ENCODE assay signal across 30 cellular contexts in the genomic region with DNA sequence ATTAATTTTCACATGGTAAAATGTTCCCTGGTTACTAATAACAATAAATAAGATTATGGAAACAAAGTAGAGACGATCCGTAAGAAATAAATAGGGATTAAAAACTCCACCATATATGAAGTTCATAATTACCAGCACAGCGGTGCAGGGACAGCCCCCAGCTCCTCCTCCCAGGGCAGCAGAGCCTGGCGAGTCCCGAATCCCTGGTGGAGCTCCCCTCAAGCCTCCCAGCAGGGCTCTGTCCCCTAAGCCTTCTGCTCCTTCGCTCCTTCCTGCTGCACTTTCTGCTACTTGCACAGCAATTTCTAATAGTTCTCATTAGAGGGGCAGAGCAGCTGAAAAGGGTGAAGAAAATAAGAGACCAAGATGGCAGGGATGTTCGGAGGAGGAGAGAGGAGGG. TPM values are rescaled to one million over a fixed set of nuclear protein-coding genes. Genes with fewer than 3 reads are reported as not detected.
DNase-seq lines count a peak whose midpoint lies in the region; ATAC-seq, FAIRE-seq and TF ChIP-seq lines count a peak whose summit lies in the region.
"Had no signal": no experiment of that assay in that cellular context is flagged by ENCODE, and none has a peak within 500 bp of the region (broad histone marks: within the 10 kb centered on the region; RNA-seq: fewer than 3 reads in every experiment).

No MANE protein-coding gene starts in this region.

- H3K4me1 Mint-ChIP-seq in T-helper 17 cell = no peaks in the 10 kb centered on the region

- no peak overlapping the region for H3K9ac ChIP-seq in HepG2 (ENCODE audit: insufficient read depth, low read depth, low read length)
- H3K9ac ChIP-seq in mesendoderm (ENCODE audit: low read length) = no peak overlapping the region

- H2BK120ac ChIP-seq in mesendoderm (ENCODE audit: low read depth, low read length) = no peak overlapping the region

- no peak for FAIRE-seq in HepG2 (lab: Jason Lieb, UNC)
- FAIRE-seq: astrocyte, GM12891, islet of Langerhans had no signal

- no peak for TF ChIP-seq POLR2A in right lobe of liver (IDR thresholded peaks at IDR 0.05)
- no peak for TF ChIP-seq POLR2A in HepG2 (IDR thresholded peaks at IDR 0.05; ENCODE audit: insufficient read depth in 1 of 2, low read depth in 2 of 2, low read length in 2 of 2)

- H2BK5ac ChIP-seq in mesendoderm (ENCODE audit: low read length) = no peak overlapping the region

- CTCF ChIA-PET in HepG2 (lab: Yijun Ruan, JAX; ENCODE audit: low intra/inter-chr PET ratio, low total read pairs) = no interaction called here

- H3K9me3 ChIP-seq in right lobe of liver (no peaks in the 10 kb centered on the region), HepG2 (ENCODE audit: low read length) (peaks cover 5% of the 10 kb centered on the region; the same call in 1 of the 2 replicates), T-helper 17 cell (ENCODE audit: control insufficient read depth, low read length, poor library complexity, severe bottlenecking) (no peaks in the 10 kb centered on the region)
- peaks cover 8% of the 10 kb centered on the region for H3K9me3 ChIP-seq in effector memory CD4-positive, alpha-beta T cell (ENCODE audit: control insufficient read depth, low read length)
- H3K9me3 ChIP-seq: BE2C, ovary, tibial artery, vagina had no signal

- H2AFZ ChIP-seq in HepG2 (ENCODE audit: low read length) = no peak overlapping the region
- H2AFZ ChIP-seq: PC-9 had no signal

- H3K4me3 ChIP-seq in right lobe of liver (no peak overlapping the region), HepG2 (replicated peaks in 1 of 3; ENCODE audit: insufficient read depth in 1 of 3, low read depth in 2 of 3, low read length in 3 of 3) (no peak overlapping the region), mesendoderm (ENCODE audit: low read length) (no peak overlapping the region)
- H3K4me3 ChIP-seq in effector memory CD4-positive, alpha-beta T cell (ENCODE audit: insufficient read depth, low read depth, low read length, poor library complexity, severe bottlenecking) = no peak overlapping the region
- H3K4me3 ChIP-seq: cardiac muscle cell, left ventricle myocardium inferior, ovary, PC-9, tibial artery, vagina had no signal

- no peak overlapping the region for H3K4me2 ChIP-seq in HepG2 (ENCODE audit: low read depth, low read length)
- H3K4me2 ChIP-seq in mesendoderm (ENCODE audit: low read length) = no peak overlapping the region
- H3K4me2 ChIP-seq: PC-9 had no signal

- POLR2A ChIA-PET in HepG2 (lab: Yijun Ruan, JAX) = no interaction called here

- intact Hi-C loops in right lobe of liver (cut with DNase I) (no loop called here), HepG2 (cut with micrococcal nuclease; ENCODE audit: unreplicated experiment) (no loop called here)

- DNase-seq in right lobe of liver = peak in 2 of 3 donors; percentile 15 to 26
- no peak for DNase-seq in HepG2 (ENCODE audit: low spot score)
- DNase-seq in T-helper 17 cell = no peak
- DNase-seq in mesendoderm = no peak
- no peak for DNase-seq in globus pallidus (ENCODE audit: low spot score)
- DNase-seq in effector memory CD4-positive, alpha-beta T cell = no peak
- DNase-seq: activated CD4-positive, alpha-beta T cell treated with anti-CD3 and anti-CD28 coated beads for 36 hours; BE2C; left ventricle myocardium inferior; MV-4-11; naive thymus-derived CD4-positive, alpha-beta T cell; NCI-H1436 treated with DMSO at 0.1 percent for 48 hours; NCI-H345; PC-9; retina; stimulated activated CD4-positive, alpha-beta T cell treated with anti-CD3 and anti-CD28 coated beads, Interleukin-1b, Interleukin-23, amount 100 ng/mL, for 48 hours; stimulated activated CD8-positive, alpha-beta memory T cell treated with anti-CD3 and anti-CD28 coated beads, Interleukin-4, amount 100 ng/mL, for 48 hours had no signal

- no peak overlapping the region for H4K5ac ChIP-seq in mesendoderm (ENCODE audit: low read length)

- H2AK5ac ChIP-seq in mesendoderm (ENCODE audit: low read length) = no peak overlapping the region

- no peaks in the 10 kb centered on the region for H3K79me2 ChIP-seq in HepG2 (ENCODE audit: insufficient read depth, low read length)
- no peaks in the 10 kb centered on the region for H3K79me2 ChIP-seq in mesendoderm (ENCODE audit: control insufficient read depth, insufficient read depth, low read length)

- TF ChIP-seq CTCF in right lobe of liver (IDR thresholded peaks at IDR 0.05) = no peak
- no peak for TF ChIP-seq CTCF in HepG2 (CRISPR knock-in tag; IDR thresholded peaks at IDR 0.05)

- no peak for TF ChIP-seq RAD21 in HepG2 (CRISPR knock-in tag; IDR thresholded peaks at IDR 0.05)

- peak overlapping the region; percentile 19 for H3K18ac ChIP-seq in mesendoderm (ENCODE audit: low read length)

- H3K4me3 Mint-ChIP-seq in T-helper 17 cell = peak overlapping the region; percentile 15
- H3K4me3 Mint-ChIP-seq: activated CD4-positive, alpha-beta T cell treated with anti-CD3 and anti-CD28 coated beads for 36 hours; dendritic cell treated with granulocyte-macrophage colony-stimulating factor and Interleukin-4, amounts not matched to agents 40 ng/mL and 50 ng/mL, for 4 days; IgD-negative memory B cell had no signal

- H3K27ac ChIP-seq in right lobe of liver (no peak overlapping the region), HepG2 (ENCODE audit: extremely low read length, insufficient read depth, low read length) (no peak overlapping the region), mesendoderm (ENCODE audit: low read depth, low read length) (no peak overlapping the region)
- no peak overlapping the region for H3K27ac ChIP-seq in effector memory CD4-positive, alpha-beta T cell (ENCODE audit: insufficient read depth, low read length, poor library complexity, severe bottlenecking)
- H3K27ac ChIP-seq: cardiac muscle cell, left ventricle myocardium inferior, ovary, PC-9, tibial artery, vagina had no signal

- H2BK15ac ChIP-seq in mesendoderm (replicated peaks; ENCODE audit: low read depth) = no peak overlapping the region

- H4K20me1 ChIP-seq in HepG2 (ENCODE audit: insufficient read depth, low read length) = no peaks in the 10 kb centered on the region

- no TSS peak for BruUV-seq in HepG2 (replicated peaks; lab: Mats Ljungman, UMichigan)

- H3K23ac ChIP-seq in mesendoderm (ENCODE audit: low read length) = no peak overlapping the region

- H3K79me1 ChIP-seq in mesendoderm (ENCODE audit: low read length) = peaks cover 2% of the 10 kb centered on the region

- no peaks in the 10 kb centered on the region for H3K36me3 ChIP-seq in right lobe of liver
- H3K36me3 ChIP-seq in HepG2 (replicated peaks in 1 of 2; ENCODE audit: control insufficient read depth in 1 of 2, insufficient read depth in 2 of 2, low read length in 2 of 2) = no peaks in the 10 kb centered on the region
- no peaks in the 10 kb centered on the region for H3K36me3 ChIP-seq in mesendoderm (ENCODE audit: control insufficient read depth, insufficient read depth, low read length)
- H3K36me3 ChIP-seq in effector memory CD4-positive, alpha-beta T cell (ENCODE audit: control insufficient read depth, insufficient read depth, low read length) = peaks cover 10% of the 10 kb centered on the region
- H3K36me3 ChIP-seq: BE2C, cardiac muscle cell, left ventricle myocardium inferior, ovary, vagina had no signal

- H3K27me3 ChIP-seq in right lobe of liver (no peaks in the 10 kb centered on the region), HepG2 (ENCODE audit: control insufficient read depth in 1 of 2, insufficient read depth in 2 of 2, low read length in 2 of 2) (peaks cover 2 to 21% of the 10 kb centered on the region in 2 experiments; a peak in 4 of 5 replicates), mesendoderm (ENCODE audit: insufficient read depth, low read length, poor library complexity) (no peaks in the 10 kb centered on the region)
- no peaks in the 10 kb centered on the region for H3K27me3 ChIP-seq in effector memory CD4-positive, alpha-beta T cell (replicated peaks; ENCODE audit: control insufficient read depth, insufficient read depth, low read length, poor library complexity, severe bottlenecking)
- H3K27me3 ChIP-seq: BE2C, cardiac muscle cell, ovary, tibial artery, vagina had no signal

- no peak overlapping the region for H3K56ac ChIP-seq in mesendoderm (ENCODE audit: low read length)

- in situ Hi-C loops in HepG2 (cut with HindIII; ENCODE audit: extremely low pct_ligation_motif_present, low pct_unique_long_range_greater_than_20kb) = no loop called here

- WGBS in right lobe of liver (ENCODE audit: insufficient coverage, low coverage, low lambda C conversion rate, missing lambda C conversion rate) = 80% methylated on average over 7 of the region's 7 CpGs
- 39% methylated on average over 7 of the region's 7 CpGs for WGBS in HepG2 (ENCODE audit: low lambda C conversion rate)
- whole genome bisulfite sequencing in mesendoderm (ENCODE audit: extremely low coverage, insufficient coverage, low lambda C conversion rate) = no CpG with 5 or more reads among the region's 7 CpGs

- ATAC-seq in right lobe of liver (no peak), HepG2 (no peak), T-helper 17 cell (no peak), GM18867 (IDR thresholded peaks at IDR 0.05; ENCODE audit: unreplicated experiment) (no peak)
- ATAC-seq: activated CD4-positive, alpha-beta T cell treated with anti-CD3 and anti-CD28 coated beads for 36 hours; esophagus mucosa; Right ventricle myocardium inferior; SK-N-SH treated with all-trans-retinoic acid at 6 μM for 48 hours had no signal

- H3K4me1 ChIP-seq in right lobe of liver (no peaks in the 10 kb centered on the region), HepG2 (ENCODE audit: insufficient read depth, low read length) (no peaks in the 10 kb centered on the region), mesendoderm (ENCODE audit: control insufficient read depth, low read depth, low read length) (peaks cover 1% of the 10 kb centered on the region)
- H3K4me1 ChIP-seq in effector memory CD4-positive, alpha-beta T cell (ENCODE audit: control insufficient read depth, insufficient read depth, low read length, poor library complexity, severe bottlenecking) = no peaks in the 10 kb centered on the region
- H3K4me1 ChIP-seq: BE2C, left ventricle myocardium inferior, tibial artery had no signal

- no peak overlapping the region for H3K4ac ChIP-seq in mesendoderm (ENCODE audit: low read depth, low read length)

- no peak overlapping the region for H4K8ac ChIP-seq in mesendoderm (ENCODE audit: low read depth, low read length)

- no peaks in the 10 kb centered on the region for H3K36me3 Mint-ChIP-seq in T-helper 17 cell (ENCODE audit: low read depth)

- TF ChIP-seq EP300 in HepG2 (IDR thresholded peaks at IDR 0.05; ENCODE audit: low read depth in 2 of 2, low read length in 2 of 2) (no peak), HepG2 (CRISPR knock-in tag; IDR thresholded peaks at IDR 0.05; ENCODE audit: borderline replicate concordance) (no peak)

- peak overlapping the region; percentile 65 for H3K27ac Mint-ChIP-seq in T-helper 17 cell
- H3K27ac Mint-ChIP-seq: activated CD4-positive, alpha-beta T cell treated with anti-CD3 and anti-CD28 coated beads for 36 hours; dendritic cell treated with granulocyte-macrophage colony-stimulating factor and Interleukin-4, amounts not matched to agents 40 ng/mL and 50 ng/mL, for 4 days had no signal

- H3K27me3 Mint-ChIP-seq in T-helper 17 cell = no peaks in the 10 kb centered on the region
- H3K27me3 Mint-ChIP-seq: activated CD4-positive, alpha-beta T cell treated with anti-CD3 and anti-CD28 coated beads for 36 hours; dendritic cell treated with granulocyte-macrophage colony-stimulating factor and Interleukin-4, amounts not matched to agents 40 ng/mL and 50 ng/mL, for 4 days; IgD-negative memory B cell; naive thymus-derived CD4-positive, alpha-beta T cell had no signal

RNA-seq across cellular contexts. Expression of a gene that starts 43.6 kb away (rescaled TPM):
- 1 to 10 TPM; 3.5 to 7.9 (median 4.6) TPM for total RNA-seq in right lobe of liver
- not detected in 2 replicates for total RNA-seq in HepG2 (2016; rRNA removed; fragmentation: Illumina TruSeq; extraction: Trizol)
- total RNA-seq in HepG2 (2016; cell fraction: cytosol; rRNA removed; fragmentation: Illumina TruSeq; extraction: Trizol; ENCODE audit: low read depth) = not detected in 2 replicates
- total RNA-seq in HepG2 (2016; cell fraction: insoluble cytoplasmic fraction; rRNA removed; fragmentation: Illumina TruSeq; extraction: Trizol) = 0.06 and 0.09 TPM in 2 replicates
- not detected in 2 replicates for total RNA-seq in HepG2 (2016; cell fraction: membrane; rRNA removed; fragmentation: Illumina TruSeq; extraction: Trizol)
- total RNA-seq in HepG2 (2016; cell fraction: nucleus; rRNA removed; fragmentation: Illumina TruSeq; extraction: Trizol) = 0.09 TPM in 1 of 2 replicates, not detected in the other
- 0.05 and 0.07 TPM in 2 replicates for polyA plus RNA-seq in HepG2 (2011; rRNA removed)
- 0.09 TPM in 2 replicates for polyA plus RNA-seq in HepG2 (2011; cell fraction: cytosol; rRNA removed)
- 0.14 and 0.21 TPM in 2 replicates for polyA plus RNA-seq in HepG2 (2011; cell fraction: nucleus; rRNA removed)
- 0.04 TPM in 1 of 2 replicates, not detected in the other for polyA plus RNA-seq in HepG2 (2012)
- not detected in 2 replicates for polyA plus RNA-seq in HepG2 (2016; cell fraction: cytosol; fragmentation: Illumina TruSeq; extraction: Trizol; ENCODE audit: low read depth)
- not detected in 2 replicates for polyA plus RNA-seq in HepG2 (2016; cell fraction: insoluble cytoplasmic fraction; fragmentation: Illumina TruSeq; extraction: Trizol; ENCODE audit: low read depth)
- polyA plus RNA-seq in HepG2 (2016; cell fraction: membrane; fragmentation: Illumina TruSeq; extraction: Trizol; ENCODE audit: low read depth) = not detected in 2 replicates
- polyA plus RNA-seq in HepG2 (2016; cell fraction: nucleus; fragmentation: Illumina TruSeq; extraction: Trizol; ENCODE audit: insufficient read depth, low read depth) = 0.11 TPM in 1 of 2 replicates, not detected in the other
- polyA minus RNA-seq in HepG2 (2011; rRNA and poly(A)+ RNA removed; ENCODE audit: low replicate concordance) = 0.20 and 10.0 TPM in 2 replicates
- polyA minus RNA-seq in HepG2 (2011; cell fraction: cytosol; rRNA and poly(A)+ RNA removed) = 0.20 and 0.26 TPM in 2 replicates
- 0.12 and 0.26 TPM in 2 replicates for polyA minus RNA-seq in HepG2 (2011; cell fraction: nucleus; rRNA and poly(A)+ RNA removed)
- 100 to 1,000 TPM; 204 to 215 TPM for total RNA-seq in T-helper 17 cell
- polyA plus RNA-seq in mesendoderm (2013, experiment 1 of 2) = 11.0 TPM
- polyA plus RNA-seq in mesendoderm (2013, experiment 2 of 2) = 11.3 TPM

Comparison
In these comparisons a context has a peak if more than half of its experiments do, and no peak if none do; other contexts are left out.
1. DNase-seq: peak in right lobe of liver (2 of 3); none in HepG2 (single experiment), T-helper 17 cell (0 of 3), mesendoderm (single experiment), globus pallidus (single experiment) and effector memory CD4-positive, alpha-beta T cell (0 of 3).
2. RNA of a gene that starts 43.6 kb away (total RNA-seq): 204 to 215 TPM in T-helper 17 cell; 3.5 to 7.9 TPM in right lobe of liver and 0.06 to 0.09 TPM in HepG2; every median in the first group is over 10 times any median in the second.